Comparison of ENCODE assay signal across 1 cellular context in the genomic region with DNA sequence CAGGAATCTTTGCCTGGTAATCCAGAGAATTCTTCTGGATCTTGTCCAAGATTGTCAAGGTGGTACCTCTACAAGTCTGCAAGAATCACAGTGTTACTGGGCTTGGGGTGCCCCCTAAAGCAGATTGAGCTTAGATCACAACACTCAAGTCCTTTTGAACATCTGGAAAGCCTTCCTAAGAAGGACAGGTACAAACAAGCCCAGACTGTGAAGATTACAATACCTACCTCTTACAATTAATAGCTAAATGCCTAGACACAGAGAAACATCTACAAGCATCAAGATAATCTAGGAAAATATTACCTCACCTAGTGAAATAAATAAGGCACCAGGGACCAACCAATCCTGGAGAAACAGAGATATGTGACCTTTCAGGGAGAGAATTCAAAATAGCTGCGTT.
TF ChIP-seq lines count a peak whose summit lies in the region.

No MANE protein-coding gene starts in this region.

TF ChIP-seq in K562, 482 proteins besides CTCF, POLR2A, EP300 and RAD21 (continued from another document):
- no peak for TF ChIP-seq GTF3C2 (IDR thresholded peaks at IDR 0.05; ENCODE audit: borderline replicate concordance, extremely low read depth, insufficient read length)
- TF ChIP-seq ZFX (CRISPR knock-in tag; IDR thresholded peaks at IDR 0.05), result peak; percentile 41; the same call in 1 of the 2 replicates
- no peak for TF ChIP-seq KAT7 (CRISPR knock-in tag; IDR thresholded peaks at IDR 0.05; ENCODE audit: borderline replicate concordance)
- 0 out of 2 replicates have a peak, but pooled peaks have one; percentile 14 for TF ChIP-seq CEBPG (CRISPR knock-in tag; IDR thresholded peaks at IDR 0.05)
- TF ChIP-seq CEBPG (tag; conservative IDR thresholded peaks at IDR 0.05 in 1 of 2, IDR thresholded peaks at IDR 0.05 in 1 of 2), result no peak
- no peak for TF ChIP-seq SMARCE1 (IDR thresholded peaks at IDR 0.05)
- TF ChIP-seq SP1 (CRISPR knock-in tag; IDR thresholded peaks at IDR 0.05), result 0 out of 2 replicates have a peak, but pooled peaks have one; percentile 2
